ENCODE assay signal across 36 cellular contexts in the genomic region with DNA sequence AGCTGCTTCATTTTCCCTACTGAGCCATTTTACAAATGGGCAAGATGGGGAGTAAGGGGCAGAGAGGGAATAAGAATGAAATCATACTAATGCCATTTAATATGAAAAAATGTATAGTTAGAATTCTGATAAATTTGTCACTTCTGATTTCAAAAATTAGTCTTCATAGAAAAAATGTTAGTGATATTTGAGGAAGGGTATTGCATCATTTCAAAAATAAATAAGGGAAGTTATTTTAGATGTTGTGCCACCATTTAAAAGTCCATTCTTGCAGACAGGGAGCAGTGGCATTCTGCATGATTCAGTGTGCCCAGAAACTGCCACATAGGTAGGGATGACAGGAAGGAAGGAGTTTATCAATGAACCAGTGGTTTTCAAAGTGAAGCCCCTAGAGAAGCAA.
"Had no signal": no experiment of that assay in that cellular context is flagged by ENCODE, and none has a peak within 500 bp of the region (broad histone marks: within the 10 kb centered on the region; RNA-seq: fewer than 3 reads in every experiment).

No MANE protein-coding gene starts in this region.

- H3K9me3 ChIP-seq: MG63 had no signal

- DNase-seq: Karpas-422, Kasumi-1, MG63, MM.1S, MV-4-11, NCI-H1048, NCI-H1092, NCI-H1092 treated with DMSO at 0.1 percent for 48 hours, NCI-H1105, NCI-H1105 treated with DMSO at 0.1 percent for 48 hours, NCI-H1417, NCI-H1417 treated with DMSO at 0.1 percent for 48 hours, NCI-H1436, NCI-H1436 treated with DMSO at 0.1 percent for 48 hours, NCI-H146, NCI-H1694, NCI-H1694 treated with DMSO at 0.1 percent for 48 hours, NCI-H187, NCI-H187 treated with DMSO at 0.1 percent for 48 hours, NCI-H1930, NCI-H2029, NCI-H2029 treated with DMSO at 0.1 percent for 48 hours, NCI-H2081, NCI-H2081 treated with DMSO at 0.1 percent for 48 hours, NCI-H2107, NCI-H2171, NCI-H2171 treated with DMSO at 0.1 percent for 48 hours, NCI-H2227 treated with DMSO at 0.1 percent for 48 hours, NCI-H226, NCI-H345, NCI-H446, NCI-H510A, NCI-H510A treated with DMSO at 0.1 percent for 48 hours, NCI-H524, NCI-H524 treated with DMSO at 0.1 percent for 48 hours, NCI-H526 had no signal

- H3K27me3 ChIP-seq: MG63 had no signal

- H3K36me3 ChIP-seq: MG63 had no signal

- H3K4me3 ChIP-seq: MG63 had no signal
